20 cellular contexts compared by ENCODE assay signal in genomic region chr15:27855137-27855536, GRCh38.
DNase-seq lines count a peak whose midpoint lies in the region; ATAC-seq lines count a peak whose summit lies in the region.
"Had no signal": no experiment of that assay in that cellular context is flagged by ENCODE, and none has a peak within 500 bp of the region (broad histone marks: within the 10 kb centered on the region; RNA-seq: fewer than 3 reads in every experiment).

No MANE protein-coding gene starts in this region.

- H3K9me3 Mint-ChIP-seq in activated CD4-positive, alpha-beta T cell treated with anti-CD3 and anti-CD28 coated beads, Interleukin-2, amount 10 ng/mL, durations not matched to agents 24 days and 14 days, result no peaks in the 10 kb centered on the region
- H3K9me3 Mint-ChIP-seq in activated CD4-positive, alpha-beta T cell treated with anti-CD3 and anti-CD28 coated beads, Interleukin-2, amount 10 ng/mL, durations not matched to agents 7 days and 5 days, result peaks cover 19% of the 10 kb centered on the region
- peaks cover 44% of the 10 kb centered on the region for H3K9me3 Mint-ChIP-seq in T-helper 2 cell treated with Interferon-gamma antibody and Interleukin-4, amounts not matched to agents 5 μg/mL and 100 μg/mL, for 36 hours

- H2BK15ac ChIP-seq in neuronal stem cell (ENCODE audit: low read length), result no peak overlapping the region

- no peaks in the 10 kb centered on the region for H3K79me1 ChIP-seq in neuronal stem cell (ENCODE audit: low read depth, low read length)

- no CpG with 5 or more reads among the region's 4 CpGs for WGBS in neuronal stem cell (ENCODE audit: extremely low coverage in 2 of 2, insufficient read length in 2 of 2, insufficient replicate concordance in 1 of 2), 2 donors

- no peaks in the 10 kb centered on the region for H3K27me3 Mint-ChIP-seq in activated CD4-positive, alpha-beta T cell treated with anti-CD3 and anti-CD28 coated beads, Interleukin-2, amount 10 ng/mL, durations not matched to agents 24 days and 14 days
- no peaks in the 10 kb centered on the region for H3K27me3 Mint-ChIP-seq in activated CD4-positive, alpha-beta T cell treated with anti-CD3 and anti-CD28 coated beads, Interleukin-2, amount 10 ng/mL, durations not matched to agents 7 days and 5 days
- no peaks in the 10 kb centered on the region for H3K27me3 Mint-ChIP-seq in T-helper 2 cell treated with Interferon-gamma antibody and Interleukin-4, amounts not matched to agents 5 μg/mL and 100 μg/mL, for 36 hours (ENCODE audit: low read depth)
- H3K27me3 Mint-ChIP-seq: CD4-positive, alpha-beta memory T cell; IgD-negative memory B cell had no signal

- H4K20me1 ChIP-seq in Karpas-422 (ENCODE audit: insufficient read depth, low read depth, low read length), result no peaks in the 10 kb centered on the region
- H4K20me1 ChIP-seq: BLaER1 had no signal

- no peak overlapping the region for H3K27ac Mint-ChIP-seq in activated CD4-positive, alpha-beta T cell treated with anti-CD3 and anti-CD28 coated beads, Interleukin-2, amount 10 ng/mL, durations not matched to agents 24 days and 14 days
- no peak overlapping the region for H3K27ac Mint-ChIP-seq in activated CD4-positive, alpha-beta T cell treated with anti-CD3 and anti-CD28 coated beads, Interleukin-2, amount 10 ng/mL, durations not matched to agents 7 days and 5 days
- H3K27ac Mint-ChIP-seq in T-helper 2 cell treated with Interferon-gamma antibody and Interleukin-4, amounts not matched to agents 5 μg/mL and 100 μg/mL, for 36 hours, result no peak overlapping the region
- H3K27ac Mint-ChIP-seq: CD14-positive monocyte; CD4-positive, alpha-beta memory T cell; IgD-negative memory B cell had no signal

- H3K4me2 ChIP-seq in neuronal stem cell (ENCODE audit: insufficient read depth, low read length, poor library complexity, severe bottlenecking) (no peak overlapping the region), Karpas-422 (ENCODE audit: low read depth, low read length, poor library complexity, severe bottlenecking) (no peak overlapping the region)
- H3K4me2 ChIP-seq: A549 had no signal

- H2AFZ ChIP-seq in neuronal stem cell (ENCODE audit: low read length), result no peak overlapping the region
- H2AFZ ChIP-seq in Karpas-422 (ENCODE audit: low read length), result no peak overlapping the region
- H2AFZ ChIP-seq: GM23248 had no signal

- H3K79me2 ChIP-seq in Karpas-422 (ENCODE audit: low read length), result no peaks in the 10 kb centered on the region

- no peak overlapping the region for H3K14ac ChIP-seq in neuronal stem cell (ENCODE audit: low read length)

- H2BK12ac ChIP-seq in neuronal stem cell (ENCODE audit: low read length), result no peak overlapping the region

- H3K9ac ChIP-seq in neuronal stem cell (ENCODE audit: low read depth, low read length, poor library complexity), result peak overlapping the region; percentile 4
- H3K9ac ChIP-seq in Karpas-422 (ENCODE audit: low read length), result no peak overlapping the region
- H3K9ac ChIP-seq: BLaER1, GM23248 had no signal

- peak; percentile 19 for DNase-seq in activated CD4-positive, alpha-beta T cell treated with anti-CD3 and anti-CD28 coated beads, Interleukin-2, amount 10 ng/mL, durations not matched to agents 24 days and 14 days
- DNase-seq in activated CD4-positive, alpha-beta T cell treated with anti-CD3 and anti-CD28 coated beads, Interleukin-2, amount 10 ng/mL, durations not matched to agents 7 days and 5 days, result no peak
- DNase-seq in iPS-NIHi7 (ENCODE audit: extremely low spot score) (peak; percentile 8), neuronal stem cell (ENCODE audit: low spot score) (no peak), DMS79 (lab: John Stamatoyannopoulos, UW) (no peak), Karpas-422 (no peak)
- DNase-seq in T-helper 2 cell treated with Interferon-gamma antibody and Interleukin-4, amounts not matched to agents 5 μg/mL and 100 μg/mL, for 36 hours (ENCODE audit: low spot score), result no peak
- DNase-seq: CD4-positive, alpha-beta memory T cell; DND-41; EL; GM23248; HCEC 1CT had no signal

- H3K4me3 Mint-ChIP-seq in activated CD4-positive, alpha-beta T cell treated with anti-CD3 and anti-CD28 coated beads, Interleukin-2, amount 10 ng/mL, durations not matched to agents 24 days and 14 days, result no peak overlapping the region
- no peak overlapping the region for H3K4me3 Mint-ChIP-seq in activated CD4-positive, alpha-beta T cell treated with anti-CD3 and anti-CD28 coated beads, Interleukin-2, amount 10 ng/mL, durations not matched to agents 7 days and 5 days
- H3K4me3 Mint-ChIP-seq in T-helper 2 cell treated with Interferon-gamma antibody and Interleukin-4, amounts not matched to agents 5 μg/mL and 100 μg/mL, for 36 hours, result no peak overlapping the region
- H3K4me3 Mint-ChIP-seq: CD14-positive monocyte; CD4-positive, alpha-beta memory T cell; IgD-negative memory B cell had no signal

- no peaks in the 10 kb centered on the region for H3K9me2 ChIP-seq in Karpas-422 (replicated peaks; ENCODE audit: insufficient read depth, low read length)

- POLR2A ChIA-PET in activated CD4-positive, alpha-beta T cell treated with anti-CD3 and anti-CD28 coated beads, Interleukin-2, amount 10 ng/mL, durations not matched to agents 7 days and 5 days (lab: Charles Lee), result no interaction called here

- H3K27ac ChIP-seq in neuronal stem cell (replicated peaks; ENCODE audit: low read length) (no peak overlapping the region), Karpas-422 (ENCODE audit: low read length) (no peak overlapping the region)
- H3K27ac ChIP-seq: 22Rv1, A549, BLaER1, GM23248 had no signal

- H3K4me1 Mint-ChIP-seq in activated CD4-positive, alpha-beta T cell treated with anti-CD3 and anti-CD28 coated beads, Interleukin-2, amount 10 ng/mL, durations not matched to agents 24 days and 14 days, result no peaks in the 10 kb centered on the region
- H3K4me1 Mint-ChIP-seq in activated CD4-positive, alpha-beta T cell treated with anti-CD3 and anti-CD28 coated beads, Interleukin-2, amount 10 ng/mL, durations not matched to agents 7 days and 5 days, result no peaks in the 10 kb centered on the region
- H3K4me1 Mint-ChIP-seq in T-helper 2 cell treated with Interferon-gamma antibody and Interleukin-4, amounts not matched to agents 5 μg/mL and 100 μg/mL, for 36 hours (ENCODE audit: low read depth), result no peaks in the 10 kb centered on the region
- H3K4me1 Mint-ChIP-seq: CD14-positive monocyte; CD4-positive, alpha-beta memory T cell; IgD-negative memory B cell had no signal

- H2AK5ac ChIP-seq in neuronal stem cell (ENCODE audit: low read depth, low read length), result no peak overlapping the region

- no peak overlapping the region for H3K4ac ChIP-seq in neuronal stem cell (ENCODE audit: low read length)

- no peak overlapping the region for H4K8ac ChIP-seq in neuronal stem cell (ENCODE audit: low read depth, low read length)

- no peaks in the 10 kb centered on the region for H3K36me3 Mint-ChIP-seq in activated CD4-positive, alpha-beta T cell treated with anti-CD3 and anti-CD28 coated beads, Interleukin-2, amount 10 ng/mL, durations not matched to agents 24 days and 14 days (ENCODE audit: low read depth)
- no peaks in the 10 kb centered on the region for H3K36me3 Mint-ChIP-seq in activated CD4-positive, alpha-beta T cell treated with anti-CD3 and anti-CD28 coated beads, Interleukin-2, amount 10 ng/mL, durations not matched to agents 7 days and 5 days (ENCODE audit: low read depth)
- no peaks in the 10 kb centered on the region for H3K36me3 Mint-ChIP-seq in T-helper 2 cell treated with Interferon-gamma antibody and Interleukin-4, amounts not matched to agents 5 μg/mL and 100 μg/mL, for 36 hours (ENCODE audit: low read depth)
- H3K36me3 Mint-ChIP-seq: CD14-positive monocyte; CD4-positive, alpha-beta memory T cell; IgD-negative memory B cell had no signal

- H2BK5ac ChIP-seq in neuronal stem cell (ENCODE audit: low read length), result no peak overlapping the region

- no peak for ATAC-seq in GM21786 (IDR thresholded peaks at IDR 0.05; ENCODE audit: unreplicated experiment)
- ATAC-seq: A549, GM12878, HepG2 had no signal

- no peaks in the 10 kb centered on the region for H3K36me3 ChIP-seq in neuronal stem cell (replicated peaks in 1 of 2; ENCODE audit: control insufficient read depth in 2 of 2, insufficient read depth in 2 of 2, low read length in 2 of 2)
- H3K36me3 ChIP-seq in Karpas-422 (ENCODE audit: insufficient read depth, low read length), result no peaks in the 10 kb centered on the region; the same call in 1 of the 2 replicates
- H3K36me3 ChIP-seq: BLaER1 had no signal

- intact Hi-C loops in activated CD4-positive, alpha-beta T cell treated with anti-CD3 and anti-CD28 coated beads, Interleukin-2, amount 10 ng/mL, durations not matched to agents 24 days and 14 days (cut with micrococcal nuclease), result no loop called here

- H3K23ac ChIP-seq in neuronal stem cell (ENCODE audit: low read depth, low read length, poor library complexity), result no peak overlapping the region

- CTCF ChIA-PET in activated CD4-positive, alpha-beta T cell treated with anti-CD3 and anti-CD28 coated beads, Interleukin-2, amount 10 ng/mL, durations not matched to agents 7 days and 5 days (lab: Charles Lee), result no interaction called here

- no peaks in the 10 kb centered on the region for H3K4me1 ChIP-seq in neuronal stem cell (ENCODE audit: control insufficient read depth in 2 of 2, insufficient read depth in 1 of 2, low read depth in 1 of 2, low read length in 2 of 2)
- no peaks in the 10 kb centered on the region for H3K4me1 ChIP-seq in Karpas-422 (ENCODE audit: low read length)
- H3K4me1 ChIP-seq: A549 had no signal

- no peak overlapping the region for H4K91ac ChIP-seq in neuronal stem cell (ENCODE audit: low read depth, low read length, poor library complexity)

- H3K9me3 ChIP-seq in neuronal stem cell (replicated peaks in 1 of 2; ENCODE audit: control insufficient read depth in 2 of 2, insufficient read depth in 1 of 2, low read depth in 1 of 2, low read length in 2 of 2) (peaks cover 0 to 6% of the 10 kb centered on the region in 2 donors), Karpas-422 (ENCODE audit: low read length) (peaks cover 27% of the 10 kb centered on the region)
- H3K9me3 ChIP-seq: A549 had no signal

- no peak overlapping the region for H3K18ac ChIP-seq in neuronal stem cell (ENCODE audit: low read length)

- H2BK120ac ChIP-seq in neuronal stem cell (ENCODE audit: low read depth, low read length), result no peak overlapping the region

- H3K27me3 ChIP-seq in neuronal stem cell (ENCODE audit: control insufficient read depth in 3 of 3, insufficient read depth in 3 of 3, low read depth in 1 of 3, low read length in 3 of 3), result no peaks in the 10 kb centered on the region
- H3K27me3 ChIP-seq in Karpas-422 (ENCODE audit: low read length), result no peaks in the 10 kb centered on the region; the same call in 1 of the 2 replicates
- H3K27me3 ChIP-seq: BLaER1 had no signal

- no peak overlapping the region for H3K4me3 ChIP-seq in neuronal stem cell (ENCODE audit: low read length in 2 of 2)
- no peak overlapping the region for H3K4me3 ChIP-seq in Karpas-422 (ENCODE audit: low read length)
- H3K4me3 ChIP-seq: A549, BLaER1, GM12878, GM23248 had no signal

Comparison
In these comparisons a context has a peak if more than half of its experiments do, and no peak if none do; other contexts are left out.
1. DNase-seq: peak in activated CD4-positive, alpha-beta T cell treated with anti-CD3 and anti-CD28 coated beads, Interleukin-2, amount 10 ng/mL, durations not matched to agents 24 days and 14 days (single experiment) and iPS-NIHi7 (single experiment); none in activated CD4-positive, alpha-beta T cell treated with anti-CD3 and anti-CD28 coated beads, Interleukin-2, amount 10 ng/mL, durations not matched to agents 7 days and 5 days (single experiment), neuronal stem cell (single experiment), T-helper 2 cell treated with Interferon-gamma antibody and Interleukin-4, amounts not matched to agents 5 μg/mL and 100 μg/mL, for 36 hours (single experiment), DMS79 (single experiment) and Karpas-422 (single experiment).